ENCODE assay signal across 5 cellular contexts in genomic region chr9:22331533-22331932, GRCh38.
"Had no signal": no experiment of that assay in that cellular context is flagged by ENCODE, and none has a peak within 500 bp of the region (broad histone marks: within the 10 kb centered on the region; RNA-seq: fewer than 3 reads in every experiment).

No MANE protein-coding gene starts in this region.

- H3K4me3 Mint-ChIP-seq: GM23338, H9, IgD-negative memory B cell had no signal

- H3K36me3 Mint-ChIP-seq: IgD-negative memory B cell had no signal

- H3K27ac Mint-ChIP-seq: GM23338, H9, IgD-negative memory B cell had no signal

- ATAC-seq: GM23338 had no signal

- H3K4me1 Mint-ChIP-seq: GM23338, H9, IgD-negative memory B cell had no signal

- DNase-seq: H9, HCEC 1CT, KBM-7 had no signal
